7 cellular contexts compared by ENCODE assay signal in genomic region chr6:111837641-111838500, GRCh38. TPM values are rescaled to one million over a fixed set of nuclear protein-coding genes. Genes with fewer than 3 reads are reported as not detected.
A peak's percentile ranks its signal among the peaks of the same experiment; 100 is the strongest.
DNase-seq lines count a peak whose midpoint lies in the region; ATAC-seq and TF ChIP-seq lines count a peak whose summit lies in the region.

No MANE protein-coding gene starts in this region.

- no peak overlapping the region for H3K9ac ChIP-seq in trophoblast cell (ENCODE audit: low read length)

- H3K4me1 ChIP-seq in hepatocyte (ENCODE audit: insufficient read depth) (peaks cover 15% of the 10 kb centered on the region), lower lobe of right lung (peaks cover 58% of the 10 kb centered on the region), trophoblast cell (ENCODE audit: control insufficient read depth in 1 of 2, insufficient read depth in 2 of 2, low read length in 2 of 2) (peaks cover 6 to 10% of the 10 kb centered on the region in 2 experiments)

- no peaks in the 10 kb centered on the region for H3K27me3 Mint-ChIP-seq in stimulated activated naive B cell treated with anti-CD40 and anti-IgM and Interleukin-4, amounts not matched to agents 10 μg/mL and 1 μg/mL and 100 μg/mL, for 72 hours

- peak; percentile 44 for DNase-seq in activated T-helper 9 cell treated with anti-CD3 and anti-CD28 coated beads, Interleukin-2, amount 50 U/mL, for 16 hours (ENCODE audit: low read depth)
- DNase-seq in stimulated activated naive B cell treated with anti-CD40 and anti-IgM and Interleukin-4, amounts not matched to agents 10 μg/mL and 1 μg/mL and 100 μg/mL, for 72 hours = peak; percentile 17
- DNase-seq in hepatocyte (ENCODE audit: low spot score) = no peak
- no peak for DNase-seq in lower lobe of right lung
- DNase-seq in trophoblast cell = no peak

- H3K27ac Mint-ChIP-seq in stimulated activated naive B cell treated with anti-CD40 and anti-IgM and Interleukin-4, amounts not matched to agents 10 μg/mL and 1 μg/mL and 100 μg/mL, for 72 hours = peak overlapping the region; percentile 68

- no peak overlapping the region for H4K91ac ChIP-seq in trophoblast cell (ENCODE audit: low read depth, low read length)

- H3K9me3 ChIP-seq in hepatocyte (ENCODE audit: low read depth) (no peaks in the 10 kb centered on the region), lower lobe of right lung (no peaks in the 10 kb centered on the region), trophoblast cell (ENCODE audit: insufficient read depth, low read depth, low read length) (no peaks in the 10 kb centered on the region)

- H3K4me3 ChIP-seq in hepatocyte (no peak overlapping the region), lower lobe of right lung (no peak overlapping the region), trophoblast cell (ENCODE audit: low read depth, low read length) (no peak overlapping the region)

- H4K8ac ChIP-seq in trophoblast cell (ENCODE audit: low read depth, low read length) = no peak overlapping the region

- no peak overlapping the region for H2BK120ac ChIP-seq in trophoblast cell (ENCODE audit: insufficient read depth, low read length, poor library complexity)

- no peaks in the 10 kb centered on the region for H3K27me3 ChIP-seq in hepatocyte
- H3K27me3 ChIP-seq in lower lobe of right lung (ENCODE audit: low read depth) = no peaks in the 10 kb centered on the region
- no peaks in the 10 kb centered on the region for H3K27me3 ChIP-seq in trophoblast cell (ENCODE audit: insufficient read depth, low read length)

- H2BK5ac ChIP-seq in trophoblast cell (ENCODE audit: low read depth, low read length, poor library complexity) = no peak overlapping the region

- H3K23ac ChIP-seq in trophoblast cell (ENCODE audit: low read length) = no peak overlapping the region

- TF ChIP-seq CTCF in hepatocyte (IDR thresholded peaks at IDR 0.05; ENCODE audit: poor library complexity) (no peak), lower lobe of right lung (IDR thresholded peaks at IDR 0.05) (no peak)

- H3K36me3 ChIP-seq in hepatocyte (replicated peaks; ENCODE audit: insufficient read depth, low read depth) = no peaks in the 10 kb centered on the region
- H3K36me3 ChIP-seq in lower lobe of right lung = no peaks in the 10 kb centered on the region
- H3K36me3 ChIP-seq in trophoblast cell (ENCODE audit: control insufficient read depth in 1 of 2, insufficient read depth in 2 of 2, low read length in 2 of 2) = peaks cover 0 to 2% of the 10 kb centered on the region in 2 experiments

- H3K36me3 Mint-ChIP-seq in stimulated activated naive B cell treated with anti-CD40 and anti-IgM and Interleukin-4, amounts not matched to agents 10 μg/mL and 1 μg/mL and 100 μg/mL, for 72 hours = peaks cover 40 to 41% of the 10 kb centered on the region in 2 donors

- H3K27ac ChIP-seq in hepatocyte = no peak overlapping the region
- no peak overlapping the region for H3K27ac ChIP-seq in lower lobe of right lung
- H3K27ac ChIP-seq in trophoblast cell (ENCODE audit: low read depth, low read length) = no peak overlapping the region

- 90% methylated on average over 8 of the region's 8 CpGs for WGBS in hepatocyte (ENCODE audit: low lambda C conversion rate, missing lambda C conversion rate)
- no CpG with 5 or more reads among the region's 8 CpGs for WGBS in trophoblast cell (ENCODE audit: extremely low coverage, insufficient coverage, insufficient read length)

- H2AFZ ChIP-seq in hepatocyte (no peak overlapping the region), trophoblast cell (ENCODE audit: insufficient read depth, low read length, poor library complexity) (no peak overlapping the region)

- H3K4ac ChIP-seq in trophoblast cell (ENCODE audit: low read depth, low read length) = no peak overlapping the region

- H3K14ac ChIP-seq in trophoblast cell (ENCODE audit: low read length) = no peak overlapping the region

- no peaks in the 10 kb centered on the region for H4K20me1 ChIP-seq in hepatocyte (ENCODE audit: insufficient read depth, poor library complexity, severe bottlenecking)

- no peak overlapping the region for H2AK5ac ChIP-seq in trophoblast cell (ENCODE audit: low read length)

- peak overlapping the region; percentile 14 to 22 for H3K4me3 Mint-ChIP-seq in stimulated activated naive B cell treated with anti-CD40 and anti-IgM and Interleukin-4, amounts not matched to agents 10 μg/mL and 1 μg/mL and 100 μg/mL, for 72 hours

- no peak overlapping the region for H2BK12ac ChIP-seq in trophoblast cell (ENCODE audit: low read length)

- intact Hi-C loops in lower lobe of right lung (cut with DNase I) = no loop called here

- H3K4me2 ChIP-seq in hepatocyte = no peak overlapping the region
- H3K4me2 ChIP-seq in trophoblast cell (ENCODE audit: low read length) = no peak overlapping the region

- peaks cover 8% of the 10 kb centered on the region for H3K79me2 ChIP-seq in hepatocyte
- peaks cover 2% of the 10 kb centered on the region for H3K79me2 ChIP-seq in trophoblast cell (ENCODE audit: control insufficient read depth, insufficient read depth, low read length, poor library complexity)

- no peak overlapping the region for H4K12ac ChIP-seq in trophoblast cell (ENCODE audit: low read depth, low read length)

- peaks cover 6% of the 10 kb centered on the region for H3K79me1 ChIP-seq in trophoblast cell (ENCODE audit: low read length)

- H3K4me1 Mint-ChIP-seq in stimulated activated naive B cell treated with anti-CD40 and anti-IgM and Interleukin-4, amounts not matched to agents 10 μg/mL and 1 μg/mL and 100 μg/mL, for 72 hours = peaks cover 35 to 36% of the 10 kb centered on the region in 2 donors

- H3K18ac ChIP-seq in trophoblast cell (ENCODE audit: low read length) = no peak overlapping the region

- no peaks in the 10 kb centered on the region for H3K9me2 ChIP-seq in hepatocyte (replicated peaks; ENCODE audit: insufficient read depth)

- peak; percentile 54 for ATAC-seq in GM19438 (IDR thresholded peaks at IDR 0.05; ENCODE audit: low read depth, unreplicated experiment)
- ATAC-seq in HG03108 (IDR thresholded peaks at IDR 0.05; ENCODE audit: unreplicated experiment) = peak; percentile 47
- peak; percentile 82 to 90 for ATAC-seq in stimulated activated naive B cell treated with anti-CD40 and anti-IgM and Interleukin-4, amounts not matched to agents 10 μg/mL and 1 μg/mL and 100 μg/mL, for 72 hours (replicated peaks)
- ATAC-seq in lower lobe of right lung = no peak

- peaks cover 0 to 3% of the 10 kb centered on the region in 2 donors for H3K9me3 Mint-ChIP-seq in stimulated activated naive B cell treated with anti-CD40 and anti-IgM and Interleukin-4, amounts not matched to agents 10 μg/mL and 1 μg/mL and 100 μg/mL, for 72 hours

RNA-seq across cellular contexts. Expression of gene FYN, which starts 35.4 kb away (rescaled TPM):
- total RNA-seq in hepatocyte (40.0 and 65.7 TPM in 2 replicates), lower lobe of right lung (99.2 TPM)
- polyA plus RNA-seq in hepatocyte = 63.7 and 70.1 TPM in 2 replicates
- 78.0 and 85.2 TPM in 2 replicates for polyA plus RNA-seq in trophoblast cell (2013)

Comparison
In these comparisons a context has a peak if more than half of its experiments do, and no peak if none do; other contexts are left out.
1. ATAC-seq: peak in GM19438 (single experiment), HG03108 (single experiment) and stimulated activated naive B cell treated with anti-CD40 and anti-IgM and Interleukin-4, amounts not matched to agents 10 μg/mL and 1 μg/mL and 100 μg/mL, for 72 hours (2 of 2); none in lower lobe of right lung (0 of 2).
2. DNase-seq: peak in activated T-helper 9 cell treated with anti-CD3 and anti-CD28 coated beads, Interleukin-2, amount 50 U/mL, for 16 hours (single experiment) and stimulated activated naive B cell treated with anti-CD40 and anti-IgM and Interleukin-4, amounts not matched to agents 10 μg/mL and 1 μg/mL and 100 μg/mL, for 72 hours (single experiment); none in hepatocyte (single experiment), lower lobe of right lung (single experiment) and trophoblast cell (0 of 2).